In genomic region chr1:155940531-155940992, GRCh38 we compare ENCODE assay signal across 1 cellular context.
TF ChIP-seq lines count a peak whose summit lies in the region.

No MANE protein-coding gene starts in this region.

TF ChIP-seq in HEK293, 187 proteins besides CTCF, POLR2A, EP300 and RAD21 (continued from another document):
- TF ChIP-seq ZBTB6 (tag by site-specific recombination; IDR thresholded peaks at IDR 0.05) (0 out of 2 replicates have a peak, but pooled peaks have one; percentile 13), ZBTB17 (tag by site-specific recombination; IDR thresholded peaks at IDR 0.05) (peak; percentile 78), FEZF1 (tag by site-specific recombination; IDR thresholded peaks at IDR 0.05) (no peak), ZNF830 (tag by site-specific recombination; IDR thresholded peaks at IDR 0.05; ENCODE audit: low read depth) (no peak), BCL11B (tag by site-specific recombination; IDR thresholded peaks at IDR 0.05; ENCODE audit: low read depth) (no peak), ZNF140 (tag by site-specific recombination; IDR thresholded peaks at IDR 0.05) (no peak), ZNF138 (tag by site-specific recombination; IDR thresholded peaks at IDR 0.05; ENCODE audit: borderline replicate concordance) (no peak), ZNF558 (tag by site-specific recombination; IDR thresholded peaks at IDR 0.05) (no peak)
